15 cellular contexts compared by ENCODE assay signal in the genomic region with DNA sequence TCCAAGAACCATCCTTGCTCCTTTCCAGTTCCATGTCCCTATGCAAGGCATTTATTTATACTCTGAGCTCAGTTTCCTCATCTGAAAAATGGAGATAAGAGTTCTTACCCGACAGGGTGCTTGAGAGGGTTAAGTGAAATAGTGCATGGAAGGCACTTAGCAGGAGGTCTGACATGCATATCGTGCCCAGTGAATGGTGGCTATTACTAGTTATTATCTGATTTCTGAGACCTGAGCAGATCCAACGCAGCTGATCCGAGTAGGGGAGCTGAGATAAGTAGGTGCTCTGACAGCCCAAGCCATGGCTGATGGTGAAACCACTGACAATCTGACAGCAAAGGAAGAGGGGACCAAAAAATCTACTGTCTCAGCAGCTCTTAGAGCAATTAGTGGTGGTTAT. TPM values are rescaled to one million over a fixed set of nuclear protein-coding genes. Genes with fewer than 3 reads are reported as not detected.
A peak's percentile ranks its signal among the peaks of the same experiment; 100 is the strongest.
DNase-seq lines count a peak whose midpoint lies in the region; ATAC-seq and TF ChIP-seq lines count a peak whose summit lies in the region.
"Had no signal": no experiment of that assay in that cellular context is flagged by ENCODE, and none has a peak within 500 bp of the region (broad histone marks: within the 10 kb centered on the region; RNA-seq: fewer than 3 reads in every experiment).

No MANE protein-coding gene starts in this region.

- DNase-seq in DMS 273 (lab: John Stamatoyannopoulos, UW; ENCODE audit: unreplicated experiment) (peak; percentile 39), DMS 273 treated with DMSO at 0.1 percent for 48 hours (lab: John Stamatoyannopoulos, UW) (no peak), foreskin keratinocyte (no peak)
- no peak for DNase-seq in stimulated activated CD4-positive, alpha-beta T cell treated with anti-CD3 and anti-CD28 coated beads, Interleukin-4, amount 100 ng/mL, for 1 hour
- DNase-seq: AML-193; Caco-2; CD8-positive, alpha-beta memory T cell; GM23248 had no signal

- no peak overlapping the region for H3K9ac ChIP-seq in rectal smooth muscle tissue (ENCODE audit: low read length)
- H3K9ac ChIP-seq: BLaER1, GM23248 had no signal

- H3K4me1 ChIP-seq in rectal smooth muscle tissue (ENCODE audit: control insufficient read depth, insufficient read depth, low read length): peaks cover 32% of the 10 kb centered on the region
- no peaks in the 10 kb centered on the region for H3K4me1 ChIP-seq in foreskin keratinocyte
- H3K4me1 ChIP-seq: Caco-2 had no signal

- peak overlapping the region; percentile 78 for H3K27ac ChIP-seq in rectal smooth muscle tissue (ENCODE audit: low read depth, low read length)
- no peak overlapping the region for H3K27ac ChIP-seq in foreskin keratinocyte
- H3K27ac ChIP-seq: 22Rv1, BLaER1, GM23248 had no signal

- no peak overlapping the region for H3K4me3 ChIP-seq in rectal smooth muscle tissue (ENCODE audit: low read length)
- H3K4me3 ChIP-seq: BLaER1, GM23248 had no signal

- H3K36me3 Mint-ChIP-seq in brain: no peaks in the 10 kb centered on the region
- H3K36me3 Mint-ChIP-seq: CD8-positive, alpha-beta memory T cell had no signal

- H3K27me3 Mint-ChIP-seq in brain: peaks cover 8% of the 10 kb centered on the region

- peak overlapping the region in 4 of 5 experiments; percentile 52 to 97 (median 90) for H3K27ac Mint-ChIP-seq in brain

- no peak overlapping the region for H3K4me3 Mint-ChIP-seq in brain
- H3K4me3 Mint-ChIP-seq: CD8-positive, alpha-beta memory T cell had no signal

- ATAC-seq in GM19452 (IDR thresholded peaks at IDR 0.05; ENCODE audit: unreplicated experiment) (no peak), foreskin keratinocyte (no peak)
- ATAC-seq: HCT116, HepG2 had no signal

- no peaks in the 10 kb centered on the region for H3K9me3 Mint-ChIP-seq in brain
- H3K9me3 Mint-ChIP-seq: CD8-positive, alpha-beta memory T cell had no signal

- peaks cover 78% of the 10 kb centered on the region for H3K4me1 Mint-ChIP-seq in brain
- H3K4me1 Mint-ChIP-seq: CD8-positive, alpha-beta memory T cell had no signal

- H3K36me3 ChIP-seq in rectal smooth muscle tissue (ENCODE audit: control insufficient read depth, insufficient read depth, low read length): no peaks in the 10 kb centered on the region
- H3K36me3 ChIP-seq: BLaER1 had no signal

- no peaks in the 10 kb centered on the region for H3K27me3 ChIP-seq in rectal smooth muscle tissue (ENCODE audit: control insufficient read depth, insufficient read depth, low read length)
- peaks cover 17% of the 10 kb centered on the region for H3K27me3 ChIP-seq in foreskin keratinocyte
- H3K27me3 ChIP-seq: BLaER1 had no signal

- no peak for TF ChIP-seq CTCF in brain (conservative IDR thresholded peaks at IDR 0.05)
- no peak for TF ChIP-seq CTCF in foreskin keratinocyte (conservative IDR thresholded peaks at IDR 0.05)

RNA-seq across cellular contexts. Expression of a gene that starts 24.9 kb away (rescaled TPM):
- polyA plus RNA-seq in brain (ENCODE audit: insufficient read depth, low read depth, low replicate concordance) (5.8 TPM), foreskin keratinocyte (1.2 and 1.6 TPM in 2 replicates)
- total RNA-seq in foreskin keratinocyte: 12.1 and 12.9 TPM in 2 replicates
